ENCODE assay signal across 11 cellular contexts in the genomic region with DNA sequence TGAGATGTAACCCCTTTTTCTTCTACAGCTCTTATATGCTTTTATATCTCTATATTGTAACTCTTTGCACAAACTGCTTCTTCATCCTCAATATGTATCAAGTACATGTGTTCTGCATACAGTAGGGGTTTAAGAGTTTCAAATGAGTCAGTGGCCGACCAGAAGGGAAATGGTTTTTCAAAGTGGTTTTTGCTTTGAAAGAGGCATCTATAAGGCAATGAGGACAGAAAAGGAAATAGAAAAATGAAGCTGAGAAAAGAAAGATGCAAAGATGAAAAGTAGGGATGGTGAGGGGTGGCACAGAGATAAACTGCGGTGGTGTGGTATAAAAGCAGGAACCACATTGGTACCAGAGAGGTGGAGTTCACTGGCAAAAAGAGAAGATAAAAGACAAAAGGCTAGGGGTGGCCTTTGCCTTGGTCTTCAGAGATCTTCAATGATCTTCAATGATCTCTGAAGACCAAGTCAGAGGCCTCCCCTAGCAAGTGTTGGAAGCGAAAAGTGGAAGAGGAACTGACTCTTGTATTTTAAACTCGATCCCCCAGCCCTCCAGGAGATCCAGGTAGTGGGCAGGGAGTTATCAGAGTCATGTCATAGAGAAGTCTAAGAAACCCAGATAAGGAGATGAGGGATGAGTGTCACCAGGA.
DNase-seq lines count a peak whose midpoint lies in the region; ATAC-seq and TF ChIP-seq lines count a peak whose summit lies in the region.
"Had no signal": no experiment of that assay in that cellular context is flagged by ENCODE, and none has a peak within 500 bp of the region (broad histone marks: within the 10 kb centered on the region; RNA-seq: fewer than 3 reads in every experiment).

No MANE protein-coding gene starts in this region.

- TF ChIP-seq CTCF in natural killer cell (IDR thresholded peaks at IDR 0.05) (no peak), right lobe of liver (IDR thresholded peaks at IDR 0.05) (no peak)
- TF ChIP-seq CTCF in CD8-positive, alpha-beta T cell (IDR thresholded peaks at IDR 0.05): no peak

- H3K9me3 ChIP-seq in Karpas-422 (ENCODE audit: low read length) (no peaks in the 10 kb centered on the region), right lobe of liver (no peaks in the 10 kb centered on the region)
- H3K9me3 ChIP-seq in CD8-positive, alpha-beta T cell (ENCODE audit: low read length): no peaks in the 10 kb centered on the region

- no peaks in the 10 kb centered on the region for H3K79me2 ChIP-seq in Karpas-422 (ENCODE audit: low read length)

- peak overlapping the region; percentile 68 for H3K4me3 Mint-ChIP-seq in natural killer cell treated with Interleukin-12 subunit alpha and Interleukin-12 subunit beta and Interleukin-15 and Interleukin-18, amount 100 ng/mL, for 72 hours
- H3K4me3 Mint-ChIP-seq in natural killer cell: no peak overlapping the region
- H3K4me3 Mint-ChIP-seq in activated CD4-positive, alpha-beta memory T cell treated with anti-CD3 and anti-CD28 coated beads for 36 hours: no peak overlapping the region
- no peak overlapping the region for H3K4me3 Mint-ChIP-seq in CD8-positive, alpha-beta T cell

- H3K9me2 ChIP-seq in Karpas-422 (replicated peaks; ENCODE audit: insufficient read depth, low read length): no peaks in the 10 kb centered on the region

- H3K27ac ChIP-seq in Karpas-422 (ENCODE audit: low read length) (no peak overlapping the region), right lobe of liver (no peak overlapping the region)
- H3K27ac ChIP-seq in CD8-positive, alpha-beta T cell (ENCODE audit: low read depth, low read length): no peak overlapping the region

- peak overlapping the region; percentile 71 to 76 for H3K27ac Mint-ChIP-seq in natural killer cell treated with Interleukin-12 subunit alpha and Interleukin-12 subunit beta and Interleukin-15 and Interleukin-18, amount 100 ng/mL, for 72 hours
- H3K27ac Mint-ChIP-seq in natural killer cell: no peak overlapping the region
- H3K27ac Mint-ChIP-seq in activated CD4-positive, alpha-beta memory T cell treated with anti-CD3 and anti-CD28 coated beads for 36 hours: peak overlapping the region; percentile 5
- H3K27ac Mint-ChIP-seq in CD8-positive, alpha-beta T cell: no peak overlapping the region

- peaks cover 12 to 19% of the 10 kb centered on the region in 2 donors for H3K27me3 Mint-ChIP-seq in natural killer cell treated with Interleukin-12 subunit alpha and Interleukin-12 subunit beta and Interleukin-15 and Interleukin-18, amount 100 ng/mL, for 72 hours
- H3K27me3 Mint-ChIP-seq in natural killer cell (ENCODE audit: low read depth in 2 of 2): peaks cover 4 to 9% of the 10 kb centered on the region in 2 donors
- peaks cover 5% of the 10 kb centered on the region for H3K27me3 Mint-ChIP-seq in activated CD4-positive, alpha-beta memory T cell treated with anti-CD3 and anti-CD28 coated beads for 36 hours
- H3K27me3 Mint-ChIP-seq in CD8-positive, alpha-beta T cell (ENCODE audit: low read depth): peaks cover 8% of the 10 kb centered on the region

- H3K27me3 ChIP-seq in Karpas-422 (ENCODE audit: low read length) (no peaks in the 10 kb centered on the region), right lobe of liver (no peaks in the 10 kb centered on the region)
- H3K27me3 ChIP-seq in CD8-positive, alpha-beta T cell (ENCODE audit: insufficient read depth, low read length): no peaks in the 10 kb centered on the region

- 81% methylated on average over 4 of the region's 4 CpGs for WGBS in right lobe of liver (ENCODE audit: insufficient coverage, low coverage, low lambda C conversion rate, missing lambda C conversion rate)

- no peak for DNase-seq in natural killer cell treated with Interleukin-12 subunit alpha and Interleukin-12 subunit beta and Interleukin-15 and Interleukin-18, amount 100 ng/mL, for 72 hours (ENCODE audit: low spot score)
- DNase-seq in natural killer cell (no peak), NCI-H2171 (lab: John Stamatoyannopoulos, UW) (no peak), Karpas-422 (no peak), right lobe of liver (no peak)
- DNase-seq in activated CD4-positive, alpha-beta memory T cell treated with anti-CD3 and anti-CD28 coated beads for 36 hours: no peak
- no peak for DNase-seq in CD8-positive, alpha-beta T cell
- DNase-seq: EL, NCI-H1436 treated with DMSO at 0.1 percent for 48 hours, OCI-M1 had no signal

- H3K4me1 ChIP-seq in Karpas-422 (ENCODE audit: low read length) (no peaks in the 10 kb centered on the region), right lobe of liver (peaks cover 0 to 17% (median 2%) of the 10 kb centered on the region in 4 donors)
- H3K4me1 ChIP-seq in CD8-positive, alpha-beta T cell (ENCODE audit: insufficient read depth, low read length): no peaks in the 10 kb centered on the region

- H3K4me3 ChIP-seq in Karpas-422 (ENCODE audit: low read length): no peak overlapping the region
- H3K4me3 ChIP-seq in CD8-positive, alpha-beta T cell (ENCODE audit: low read depth, low read length): no peak overlapping the region
- H3K4me3 ChIP-seq in right lobe of liver: no peak overlapping the region

- intact Hi-C loops in natural killer cell (cut with micrococcal nuclease): no loop called here
- intact Hi-C loops in activated CD4-positive, alpha-beta memory T cell treated with anti-CD3 and anti-CD28 coated beads for 36 hours (cut with micrococcal nuclease): loop anchor here (5.0 kb wide), 3 partner anchors 57 to 377 kb away; a partner anchor contains a TSS
- intact Hi-C loops in CD8-positive, alpha-beta T cell (cut with DNase I, micrococcal nuclease): no loop called here
- intact Hi-C loops in right lobe of liver (cut with DNase I): no loop called here

- CTCF ChIA-PET in activated CD4-positive, alpha-beta memory T cell treated with anti-CD3 and anti-CD28 coated beads for 36 hours (lab: Charles Lee): no interaction called here
- CTCF ChIA-PET in CD8-positive, alpha-beta T cell (lab: Charles Lee): no interaction called here

- no peak overlapping the region for H3K4me2 ChIP-seq in Karpas-422 (ENCODE audit: low read depth, low read length, poor library complexity, severe bottlenecking)

- POLR2A ChIA-PET in activated CD4-positive, alpha-beta memory T cell treated with anti-CD3 and anti-CD28 coated beads for 36 hours (lab: Charles Lee): no interaction called here
- POLR2A ChIA-PET in CD8-positive, alpha-beta T cell (lab: Charles Lee): no interaction called here

- H3K36me3 ChIP-seq in Karpas-422 (ENCODE audit: insufficient read depth, low read length) (no peaks in the 10 kb centered on the region), right lobe of liver (no peaks in the 10 kb centered on the region)
- H3K36me3 ChIP-seq in CD8-positive, alpha-beta T cell (ENCODE audit: insufficient read depth, low read length): no peaks in the 10 kb centered on the region

- peak in 1 of 2 donors; percentile 82 for ATAC-seq in natural killer cell treated with Interleukin-12 subunit alpha and Interleukin-12 subunit beta and Interleukin-15 and Interleukin-18, amount 100 ng/mL, for 72 hours
- ATAC-seq in natural killer cell: no peak
- peak; percentile 72 for ATAC-seq in HG02938 (IDR thresholded peaks at IDR 0.05; ENCODE audit: unreplicated experiment)
- no peak for ATAC-seq in CD8-positive, alpha-beta T cell
- no peak for ATAC-seq in right lobe of liver

- H2AFZ ChIP-seq in Karpas-422 (ENCODE audit: low read length): no peak overlapping the region

- peaks cover 18 to 28% of the 10 kb centered on the region in 2 donors for H3K4me1 Mint-ChIP-seq in natural killer cell treated with Interleukin-12 subunit alpha and Interleukin-12 subunit beta and Interleukin-15 and Interleukin-18, amount 100 ng/mL, for 72 hours (ENCODE audit: low read depth in 2 of 2)
- peaks cover 7 to 9% of the 10 kb centered on the region in 2 donors for H3K4me1 Mint-ChIP-seq in natural killer cell
- H3K4me1 Mint-ChIP-seq in activated CD4-positive, alpha-beta memory T cell treated with anti-CD3 and anti-CD28 coated beads for 36 hours (ENCODE audit: low read depth): peaks cover 14% of the 10 kb centered on the region
- H3K4me1 Mint-ChIP-seq in CD8-positive, alpha-beta T cell (ENCODE audit: low read depth): peaks cover 4% of the 10 kb centered on the region

- no peak overlapping the region for H3K9ac ChIP-seq in Karpas-422 (ENCODE audit: low read length)

- peaks cover 4% of the 10 kb centered on the region for H3K9me3 Mint-ChIP-seq in natural killer cell treated with Interleukin-12 subunit alpha and Interleukin-12 subunit beta and Interleukin-15 and Interleukin-18, amount 100 ng/mL, for 72 hours
- H3K9me3 Mint-ChIP-seq in natural killer cell: no peaks in the 10 kb centered on the region
- H3K9me3 Mint-ChIP-seq in activated CD4-positive, alpha-beta memory T cell treated with anti-CD3 and anti-CD28 coated beads for 36 hours: no peaks in the 10 kb centered on the region
- no peaks in the 10 kb centered on the region for H3K9me3 Mint-ChIP-seq in CD8-positive, alpha-beta T cell

- H4K20me1 ChIP-seq in Karpas-422 (ENCODE audit: insufficient read depth, low read depth, low read length): no peaks in the 10 kb centered on the region

- H3K36me3 Mint-ChIP-seq in natural killer cell treated with Interleukin-12 subunit alpha and Interleukin-12 subunit beta and Interleukin-15 and Interleukin-18, amount 100 ng/mL, for 72 hours: peaks cover 7% of the 10 kb centered on the region
- H3K36me3 Mint-ChIP-seq in natural killer cell: no peaks in the 10 kb centered on the region
- H3K36me3 Mint-ChIP-seq in activated CD4-positive, alpha-beta memory T cell treated with anti-CD3 and anti-CD28 coated beads for 36 hours: no peaks in the 10 kb centered on the region
- H3K36me3 Mint-ChIP-seq in CD8-positive, alpha-beta T cell: no peaks in the 10 kb centered on the region

- no peak for TF ChIP-seq POLR2A in right lobe of liver (IDR thresholded peaks at IDR 0.05)

Comparison
In these comparisons a context has a peak if more than half of its experiments do, and no peak if none do; other contexts are left out.
1. H3K27ac Mint-ChIP-seq: peak in natural killer cell treated with Interleukin-12 subunit alpha and Interleukin-12 subunit beta and Interleukin-15 and Interleukin-18, amount 100 ng/mL, for 72 hours (2 of 2) and activated CD4-positive, alpha-beta memory T cell treated with anti-CD3 and anti-CD28 coated beads for 36 hours (single experiment); none in natural killer cell (0 of 2) and CD8-positive, alpha-beta T cell (single experiment).